Comparison of ENCODE assay signal across 8 cellular contexts in the genomic region with DNA sequence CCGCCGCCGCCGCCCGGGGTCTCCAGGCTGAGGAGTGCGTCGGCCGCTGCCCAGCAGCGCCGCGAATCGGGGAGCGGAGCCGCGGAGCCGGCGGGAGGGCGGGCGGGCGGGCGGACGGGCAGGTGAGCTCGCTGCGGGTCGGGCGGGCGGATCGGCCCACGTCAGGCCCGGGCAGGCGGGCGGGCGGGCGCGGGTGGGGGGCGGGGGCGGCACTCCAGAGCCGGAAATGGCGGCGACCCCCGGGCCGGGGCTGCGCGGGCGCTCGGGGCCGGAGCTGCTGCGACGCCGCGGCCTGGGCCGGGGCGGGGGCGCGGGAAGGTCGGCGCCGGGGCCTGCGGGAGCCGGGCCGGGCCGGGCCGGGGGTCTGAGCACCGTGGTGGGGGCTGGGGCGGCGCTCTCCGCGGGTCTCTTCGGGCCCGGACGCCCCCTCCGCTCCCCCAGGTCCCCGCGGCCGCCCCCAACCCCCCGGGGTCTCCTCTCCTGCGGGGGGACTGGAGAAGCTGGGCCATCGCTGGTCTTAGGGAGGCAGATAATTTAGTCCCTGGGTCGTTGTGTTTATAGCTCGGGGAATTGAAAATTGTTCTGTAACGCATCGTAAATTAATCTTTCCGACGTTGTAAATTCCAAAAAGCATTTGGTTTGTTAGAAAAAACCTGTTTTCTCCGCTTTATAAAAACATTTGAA. TPM values are rescaled to one million over a fixed set of nuclear protein-coding genes. Genes with fewer than 3 reads are reported as not detected.
DNase-seq lines count a peak whose midpoint lies in the region; ATAC-seq and TF ChIP-seq lines count a peak whose summit lies in the region.

No MANE protein-coding gene starts in this region.

- H3K36me3 Mint-ChIP-seq in CD4-positive, alpha-beta memory T cell = peaks cover 8 to 31% of the 10 kb centered on the region in 2 donors
- H3K36me3 Mint-ChIP-seq in glutamatergic neuron (ENCODE audit: unreplicated experiment) = no peaks in the 10 kb centered on the region
- H3K36me3 Mint-ChIP-seq in stimulated activated memory B cell treated with anti-CD40 and anti-IgM and Interleukin-4, amounts not matched to agents 10 μg/mL and 1 μg/mL and 100 μg/mL, for 72 hours = peaks cover 11% of the 10 kb centered on the region

- H3K36me3 ChIP-seq in CD4-positive, alpha-beta memory T cell (ENCODE audit: insufficient read depth, low read length) = peaks cover under 1% of the 10 kb centered on the region
- H3K36me3 ChIP-seq in SU-DHL-6 (ENCODE audit: low read length) = no peaks in the 10 kb centered on the region

- H3K4me1 Mint-ChIP-seq in CD4-positive, alpha-beta memory T cell = peaks cover 28 to 53% (median 40%) of the 10 kb centered on the region in 4 donors
- peaks cover 18% of the 10 kb centered on the region for H3K4me1 Mint-ChIP-seq in glutamatergic neuron (ENCODE audit: low read depth, unreplicated experiment)
- peaks cover 48% of the 10 kb centered on the region for H3K4me1 Mint-ChIP-seq in stimulated activated memory B cell treated with anti-CD40 and anti-IgM and Interleukin-4, amounts not matched to agents 10 μg/mL and 1 μg/mL and 100 μg/mL, for 72 hours

- POLR2A ChIA-PET in CD4-positive, alpha-beta memory T cell (lab: Charles Lee; ENCODE audit: partially characterized antibody) = interaction anchor here (0.7 to 3.7 kb wide), 13 partner anchors 31 to 374 kb away, joined by 3 to 31 read pairs (median 4); a partner anchor contains a TSS

- DNase-seq in CD4-positive, alpha-beta memory T cell = no peak
- no peak for DNase-seq in glutamatergic neuron
- DNase-seq in NCI-H2029 treated with DMSO at 0.1 percent for 48 hours (lab: John Stamatoyannopoulos, UW) = no peak
- no peak for DNase-seq in SKM-1 (lab: John Stamatoyannopoulos, UW; ENCODE audit: unreplicated experiment)

- TF ChIP-seq CTCF in SU-DHL-6 (IDR thresholded peaks at IDR 0.05; ENCODE audit: insufficient read depth, low read length, poor library complexity, severe bottlenecking) (no peak), glutamatergic neuron (IDR thresholded peaks at IDR 0.05; ENCODE audit: partially characterized antibody, unreplicated experiment) (no peak)

- peak overlapping the region; percentile 93 to 99 (median 97) for H3K27ac Mint-ChIP-seq in CD4-positive, alpha-beta memory T cell
- peak overlapping the region; percentile 73 for H3K27ac Mint-ChIP-seq in glutamatergic neuron (ENCODE audit: unreplicated experiment)
- H3K27ac Mint-ChIP-seq in stimulated activated memory B cell treated with anti-CD40 and anti-IgM and Interleukin-4, amounts not matched to agents 10 μg/mL and 1 μg/mL and 100 μg/mL, for 72 hours = peak overlapping the region; percentile 91

- peak overlapping the region; percentile 92 to 99 (median 94) for H3K4me3 Mint-ChIP-seq in CD4-positive, alpha-beta memory T cell
- H3K4me3 Mint-ChIP-seq in glutamatergic neuron (ENCODE audit: unreplicated experiment) = peak overlapping the region; percentile 95
- peak overlapping the region; percentile 81 for H3K4me3 Mint-ChIP-seq in stimulated activated memory B cell treated with anti-CD40 and anti-IgM and Interleukin-4, amounts not matched to agents 10 μg/mL and 1 μg/mL and 100 μg/mL, for 72 hours

- H3K4me2 ChIP-seq in SU-DHL-6 (ENCODE audit: low read depth, low read length, poor library complexity, severe bottlenecking) = peak overlapping the region; percentile 99

- H3K27me3 Mint-ChIP-seq in CD4-positive, alpha-beta memory T cell = no peaks in the 10 kb centered on the region
- peaks cover 9% of the 10 kb centered on the region for H3K27me3 Mint-ChIP-seq in glutamatergic neuron (ENCODE audit: unreplicated experiment)
- no peaks in the 10 kb centered on the region for H3K27me3 Mint-ChIP-seq in stimulated activated memory B cell treated with anti-CD40 and anti-IgM and Interleukin-4, amounts not matched to agents 10 μg/mL and 1 μg/mL and 100 μg/mL, for 72 hours

- CTCF ChIA-PET in CD4-positive, alpha-beta memory T cell (lab: Charles Lee; ENCODE audit: partially characterized antibody) = interaction anchor here (1.3 to 2.2 kb wide), 2 partner anchors 78 to 84 kb away, joined by 3 to 7 read pairs; a partner anchor contains a TSS

- H3K4me1 ChIP-seq in CD4-positive, alpha-beta memory T cell (ENCODE audit: insufficient read depth, low read length) = peaks cover 51% of the 10 kb centered on the region

- H3K27ac ChIP-seq in CD4-positive, alpha-beta memory T cell (ENCODE audit: low read depth, low read length) = peak overlapping the region; percentile 66
- peak overlapping the region; percentile 69 for H3K27ac ChIP-seq in SU-DHL-6 (ENCODE audit: low read depth, low read length)

- H3K9ac ChIP-seq in SU-DHL-6 (ENCODE audit: low read length) = peak overlapping the region; percentile 78

- H3K9me2 ChIP-seq in SU-DHL-6 (replicated peaks; ENCODE audit: insufficient read depth, low read length) = no peaks in the 10 kb centered on the region

- peaks cover 47% of the 10 kb centered on the region for H3K79me2 ChIP-seq in SU-DHL-6 (ENCODE audit: insufficient read depth, low read length)

- H2AFZ ChIP-seq in SU-DHL-6 (ENCODE audit: low read depth, low read length, severe bottlenecking) = no peak overlapping the region

- peaks cover 0 to 2% (median 0%) of the 10 kb centered on the region in 8 donors for H3K9me3 Mint-ChIP-seq in CD4-positive, alpha-beta memory T cell
- H3K9me3 Mint-ChIP-seq in glutamatergic neuron (ENCODE audit: unreplicated experiment) = peaks cover 10% of the 10 kb centered on the region
- H3K9me3 Mint-ChIP-seq in stimulated activated memory B cell treated with anti-CD40 and anti-IgM and Interleukin-4, amounts not matched to agents 10 μg/mL and 1 μg/mL and 100 μg/mL, for 72 hours = no peaks in the 10 kb centered on the region

- no peaks in the 10 kb centered on the region for H3K9me3 ChIP-seq in CD4-positive, alpha-beta memory T cell (ENCODE audit: control insufficient read depth in 1 of 2, low read length in 2 of 2)
- no peaks in the 10 kb centered on the region for H3K9me3 ChIP-seq in SU-DHL-6 (ENCODE audit: insufficient read depth, low read length)

- H4K20me1 ChIP-seq in SU-DHL-6 (ENCODE audit: low read depth, low read length) = no peaks in the 10 kb centered on the region; the same call in 1 of the 2 replicates

- peak; percentile 15 for ATAC-seq in GM21825 (IDR thresholded peaks at IDR 0.05; ENCODE audit: unreplicated experiment)
- peak; percentile 53 for ATAC-seq in stimulated activated memory B cell treated with anti-CD40 and anti-IgM and Interleukin-4, amounts not matched to agents 10 μg/mL and 1 μg/mL and 100 μg/mL, for 72 hours
- ATAC-seq in HG03521 (IDR thresholded peaks at IDR 0.05; ENCODE audit: unreplicated experiment) = no peak

- H3K4me3 ChIP-seq in CD4-positive, alpha-beta memory T cell (ENCODE audit: low read length in 2 of 2) = peak overlapping the region; percentile 44 to 81
- peak overlapping the region; percentile 88 for H3K4me3 ChIP-seq in SU-DHL-6 (ENCODE audit: insufficient read depth, low read length, poor library complexity, severe bottlenecking)

- peaks cover 12% of the 10 kb centered on the region; the same call in 1 of the 2 replicates for H3F3A ChIP-seq in SU-DHL-6 (ENCODE audit: insufficient read depth)

- intact Hi-C loops in CD4-positive, alpha-beta memory T cell (cut with micrococcal nuclease) = loop anchor here (1.0 to 5.0 kb wide), 3 partner anchors 30 to 142 kb away; a partner anchor contains a TSS

- H3K27me3 ChIP-seq in CD4-positive, alpha-beta memory T cell (ENCODE audit: insufficient read depth, low read length) = no peaks in the 10 kb centered on the region
- no peaks in the 10 kb centered on the region for H3K27me3 ChIP-seq in SU-DHL-6 (ENCODE audit: low read length)

RNA-seq across cellular contexts. Expression of a gene that starts 0.4 kb away (rescaled TPM):
- total RNA-seq in CD4-positive, alpha-beta memory T cell = 10 to 100 TPM; 53.3 to 54.4 TPM
- polyA plus RNA-seq in CD4-positive, alpha-beta memory T cell = 1 to 10 TPM; 4.9 to 9.2 TPM
- 57.9 TPM for total RNA-seq in glutamatergic neuron (ENCODE audit: unreplicated experiment)

RNA-seq across cellular contexts. Expression of a gene that starts 30.3 kb away (rescaled TPM):
- total RNA-seq in CD4-positive, alpha-beta memory T cell = 10 to 100 TPM; 44.4 to 44.9 TPM
- polyA plus RNA-seq in CD4-positive, alpha-beta memory T cell = 10 to 100 TPM; 66.4 to 76.1 TPM
- total RNA-seq in glutamatergic neuron (ENCODE audit: unreplicated experiment) = 109 TPM

RNA-seq across cellular contexts. Expression of a gene that starts 34.0 kb away (rescaled TPM):
- total RNA-seq in CD4-positive, alpha-beta memory T cell = not detected
- not detected for polyA plus RNA-seq in CD4-positive, alpha-beta memory T cell
- total RNA-seq in glutamatergic neuron (ENCODE audit: unreplicated experiment) = not detected
